29 cellular contexts compared by ENCODE assay signal in genomic region chr12:81518638-81519037, GRCh38.
"Had no signal": no experiment of that assay in that cellular context is flagged by ENCODE, and none has a peak within 500 bp of the region (broad histone marks: within the 10 kb centered on the region; RNA-seq: fewer than 3 reads in every experiment).

No MANE protein-coding gene starts in this region.

- H3K36me3 ChIP-seq: esophagus muscularis mucosa, gastroesophageal sphincter, heart left ventricle, neural progenitor cell, right lobe of liver, stomach, thyroid gland, vagina had no signal

- H3K27ac Mint-ChIP-seq: naive thymus-derived CD4-positive, alpha-beta T cell; nephron; neural progenitor cell; progenitor cell of endocrine pancreas; stimulated activated effector memory CD8-positive, alpha-beta T cell treated with anti-CD3 and anti-CD28 coated beads, Interleukin-12 subunit alpha, Interleukin-12 subunit beta, amount 100 ng/mL, for 72 hours had no signal

- H3K4me3 Mint-ChIP-seq: naive thymus-derived CD4-positive, alpha-beta T cell; nephron; neural progenitor cell; stimulated activated effector memory CD8-positive, alpha-beta T cell treated with anti-CD3 and anti-CD28 coated beads, Interleukin-12 subunit alpha, Interleukin-12 subunit beta, amount 100 ng/mL, for 72 hours had no signal

- H3K27me3 ChIP-seq: esophagus muscularis mucosa, foreskin keratinocyte, gastroesophageal sphincter, heart left ventricle, hepatocyte, neural progenitor cell, right lobe of liver, stomach, thyroid gland, vagina had no signal

- H3K4me3 ChIP-seq: esophagus muscularis mucosa, gastroesophageal sphincter, heart left ventricle, hepatocyte, lung, neural progenitor cell, right lobe of liver, smooth muscle cell, stomach, thyroid gland, vagina had no signal

- H3K4me2 ChIP-seq: hepatocyte, neural progenitor cell, smooth muscle cell had no signal

- DNase-seq: dermis blood vessel endothelial cell; effector memory CD4-positive, alpha-beta T cell; foreskin keratinocyte; heart left ventricle; kidney; mesendoderm; midbrain; naive thymus-derived CD4-positive, alpha-beta T cell; right lobe of liver; stimulated activated CD4-positive, alpha-beta T cell treated with anti-CD3 and anti-CD28 coated beads, Interleukin-12 subunit alpha, Interleukin-12 subunit beta, amount 100 ng/mL, for 4 hours; stimulated activated CD4-positive, alpha-beta T cell treated with anti-CD3 and anti-CD28 coated beads, Interleukin-1b, Interleukin-23, amount 100 ng/mL, for 48 hours; stimulated activated CD4-positive, alpha-beta T cell treated with anti-CD3 and anti-CD28 coated beads, Interleukin-4, amount 100 ng/mL, for 1 hour; stimulated activated naive CD4-positive, alpha-beta T cell treated with Interleukin-2 at 50 U/mL for 16 hours; stomach; thyroid gland; trophoblast cell had no signal

- H2AFZ ChIP-seq: hepatocyte, neural progenitor cell, parathyroid adenoma had no signal

- FAIRE-seq: endothelial cell of umbilical vein, kidney had no signal

- H3K27ac ChIP-seq: esophagus muscularis mucosa, foreskin keratinocyte, gastroesophageal sphincter, heart left ventricle, hepatocyte, neural progenitor cell, parathyroid adenoma, right lobe of liver, stomach, thyroid gland, vagina had no signal

- H3K79me2 ChIP-seq: hepatocyte, parathyroid adenoma had no signal

- H3K36me3 Mint-ChIP-seq: naive thymus-derived CD4-positive, alpha-beta T cell; neural progenitor cell; stimulated activated effector memory CD8-positive, alpha-beta T cell treated with anti-CD3 and anti-CD28 coated beads, Interleukin-12 subunit alpha, Interleukin-12 subunit beta, amount 100 ng/mL, for 72 hours had no signal

- H3K27me3 Mint-ChIP-seq: progenitor cell of endocrine pancreas had no signal

- H3K4me1 Mint-ChIP-seq: nephron, neural progenitor cell had no signal

- ATAC-seq: foreskin keratinocyte; gastroesophageal sphincter; heart left ventricle; left lobe of liver; naive thymus-derived CD4-positive, alpha-beta T cell; right lobe of liver; stimulated activated effector memory CD8-positive, alpha-beta T cell treated with anti-CD3 and anti-CD28 coated beads, Interleukin-12 subunit alpha, Interleukin-12 subunit beta, amount 100 ng/mL, for 72 hours had no signal

- H3K4me1 ChIP-seq: esophagus muscularis mucosa, foreskin keratinocyte, gastroesophageal sphincter, heart left ventricle, neural progenitor cell, parathyroid adenoma, right lobe of liver, stomach, thyroid gland, vagina had no signal

- H3K9me3 Mint-ChIP-seq: nephron, neural progenitor cell had no signal

- H3K9me3 ChIP-seq: esophagus muscularis mucosa, gastroesophageal sphincter, right lobe of liver, stomach, thyroid gland, vagina had no signal

- H3K9ac ChIP-seq: neural progenitor cell, parathyroid adenoma had no signal
